ENCODE assay signal across 23 cellular contexts in genomic region chr3:44962606-44963393, GRCh38. TPM values are rescaled to one million over a fixed set of nuclear protein-coding genes. Genes with fewer than 3 reads are reported as not detected.
DNase-seq lines count a peak whose midpoint lies in the region; ATAC-seq and TF ChIP-seq lines count a peak whose summit lies in the region.
"Had no signal": no experiment of that assay in that cellular context is flagged by ENCODE, and none has a peak within 500 bp of the region (broad histone marks: within the 10 kb centered on the region; RNA-seq: fewer than 3 reads in every experiment).

No MANE protein-coding gene starts in this region.

- CTCF ChIA-PET in Calu3 (lab: Charles Lee) (no interaction called here), IMR-90 (lab: Yijun Ruan, JAX) (interaction anchor here (0.6 kb wide), 1 partner anchor 129 kb away, joined by 3 read pairs; no protein-coding TSS in a partner anchor)

- no peaks in the 10 kb centered on the region for H3K9me3 ChIP-seq in IMR-90 (ENCODE audit: control insufficient read depth, insufficient read depth, low read length)
- no peaks in the 10 kb centered on the region for H3K9me3 ChIP-seq in lung (ENCODE audit: control insufficient read depth in 2 of 2, insufficient read depth in 1 of 2, low read length in 1 of 2)
- H3K9me3 ChIP-seq: esophagus muscularis mucosa, heart left ventricle, MG63 had no signal

- no peaks in the 10 kb centered on the region for H3K27me3 ChIP-seq in IMR-90 (ENCODE audit: control insufficient read depth, insufficient read depth, low read length)
- H3K27me3 ChIP-seq in lung (ENCODE audit: control insufficient read depth, insufficient read depth) = no peaks in the 10 kb centered on the region
- H3K27me3 ChIP-seq: esophagus muscularis mucosa, heart left ventricle, MG63 had no signal

- H2BK15ac ChIP-seq in IMR-90 (ENCODE audit: low read depth, low read length) = no peak overlapping the region

- H2BK5ac ChIP-seq in IMR-90 (ENCODE audit: low read depth, low read length, poor library complexity, severe bottlenecking) = no peak overlapping the region

- POLR2A ChIA-PET in IMR-90 (lab: Charles Lee; ENCODE audit: unreplicated experiment) = interaction anchor here (0.6 kb wide), 1 partner anchor 426 kb away, joined by 3 read pairs; no protein-coding TSS in a partner anchor

- intact Hi-C loops in Calu3 (cut with micrococcal nuclease; ENCODE audit: unreplicated experiment) = no loop called here
- intact Hi-C loops in IMR-90 (cut with micrococcal nuclease) = no loop called here

- ATAC-seq in IMR-90 (ENCODE audit: low read depth) = peak; percentile 77
- ATAC-seq in lung (ENCODE audit: insufficient read depth, low FRiP score) = peak; percentile 53
- no peak for ATAC-seq in HG03196 (IDR thresholded peaks at IDR 0.05; ENCODE audit: unreplicated experiment)
- no peak for ATAC-seq in GM18502 (IDR thresholded peaks at IDR 0.05; ENCODE audit: poor library complexity, unreplicated experiment)
- ATAC-seq: activated CD8-positive, alpha-beta T cell treated with anti-CD3 and anti-CD28 coated beads, Interleukin-2, amount 10 ng/mL, durations not matched to agents 7 days and 5 days; heart left ventricle; HepG2; natural killer cell; T-helper 17 cell had no signal

- H2BK120ac ChIP-seq in IMR-90 (ENCODE audit: low read depth, low read length) = no peak overlapping the region

- DNase-seq in Calu3 = no peak
- DNase-seq in IMR-90 = peak; percentile 63
- DNase-seq in amniotic epithelial cell (ENCODE audit: low read depth) = peak; percentile 18
- peak; percentile 49 for DNase-seq in lung (ENCODE audit: low spot score)
- DNase-seq in SKM-1 (lab: John Stamatoyannopoulos, UW; ENCODE audit: unreplicated experiment) = no peak
- no peak for DNase-seq in MV-4-11 (lab: John Stamatoyannopoulos, UW)
- DNase-seq: activated CD8-positive, alpha-beta T cell treated with anti-CD3 and anti-CD28 coated beads, Interleukin-2, amount 10 ng/mL, durations not matched to agents 7 days and 5 days; activated T-cell treated with anti-CD3 and anti-CD28 coated beads, Interleukin-2, amount 50 U/mL, for 48 hours; heart left ventricle; immature natural killer cell; MG63; natural killer cell; NCI-H2081 treated with DMSO at 0.1 percent for 48 hours; NCI-H510A treated with DMSO at 0.1 percent for 48 hours; stimulated activated CD4-positive, alpha-beta T cell treated with anti-CD3 and anti-CD28 coated beads, Interleukin-4, amount 100 ng/mL, for 4 hours; substantia nigra; T-helper 17 cell had no signal

- H3K4me1 Mint-ChIP-seq in Calu3 (ENCODE audit: low read depth, unreplicated experiment) = peaks cover 60% of the 10 kb centered on the region

- peak overlapping the region; percentile 11 for H2AK9ac ChIP-seq in IMR-90 (replicated peaks; ENCODE audit: low read depth, low read length, poor library complexity)

- H3K9me1 ChIP-seq in IMR-90 (ENCODE audit: insufficient read depth, low read length) = peaks cover 6% of the 10 kb centered on the region

- H3K79me1 ChIP-seq in IMR-90 (ENCODE audit: low read depth in 1 of 2, low read length in 2 of 2) = peaks cover 23 to 87% of the 10 kb centered on the region in 2 experiments

- H4K5ac ChIP-seq in IMR-90 (ENCODE audit: low read depth, low read length) = no peak overlapping the region

- peaks cover 6% of the 10 kb centered on the region for H3K36me3 Mint-ChIP-seq in Calu3 (ENCODE audit: insufficient read depth, unreplicated experiment)
- H3K36me3 Mint-ChIP-seq: natural killer cell had no signal

- TF ChIP-seq CTCF in Calu3 (IDR thresholded peaks at IDR 0.05; ENCODE audit: unreplicated experiment) = no peak
- no peak for TF ChIP-seq CTCF in IMR-90 (conservative IDR thresholded peaks at IDR 0.05; ENCODE audit: low read depth, low read length)
- TF ChIP-seq CTCF in lung (IDR thresholded peaks at IDR 0.05; ENCODE audit: control extremely low read depth, extremely low read depth) = no peak

- H3K4me2 ChIP-seq in IMR-90 (ENCODE audit: low read depth, low read length) = peak overlapping the region; percentile 12; the same call in 1 of the 2 replicates

- peaks cover 51% of the 10 kb centered on the region for H4K20me1 ChIP-seq in IMR-90 (ENCODE audit: insufficient read depth, low read length)

- TF ChIP-seq POLR2A in IMR-90 (IDR thresholded peaks at IDR 0.05; ENCODE audit: low read depth, low read length) = no peak

- no peak overlapping the region for H3K23ac ChIP-seq in IMR-90 (ENCODE audit: low read depth, low read length)

- H3K36me3 ChIP-seq in IMR-90 (ENCODE audit: control insufficient read depth, insufficient read depth, low read length) (peaks cover 9% of the 10 kb centered on the region), lung (ENCODE audit: control insufficient read depth in 2 of 2, insufficient read depth in 2 of 2, low read length in 2 of 2) (peaks cover 7 to 11% of the 10 kb centered on the region in 2 donors)
- H3K36me3 ChIP-seq: MG63 had no signal

- no peak overlapping the region for H3K27ac ChIP-seq in IMR-90 (ENCODE audit: insufficient read depth, low read length)
- H3K27ac ChIP-seq in lung (ENCODE audit: low read depth in 1 of 2, low read length in 1 of 2) = no peak overlapping the region
- H3K27ac ChIP-seq: esophagus muscularis mucosa, heart left ventricle had no signal

- H3K4me3 Mint-ChIP-seq in Calu3 (ENCODE audit: low read depth, unreplicated experiment) = no peak overlapping the region
- H3K4me3 Mint-ChIP-seq: activated CD8-positive, alpha-beta T cell treated with anti-CD3 and anti-CD28 coated beads, Interleukin-2, amount 10 ng/mL, durations not matched to agents 7 days and 5 days; activated naive CD8-positive, alpha-beta T cell; immature natural killer cell; natural killer cell; T-helper 17 cell had no signal

- H3K4me1 ChIP-seq in IMR-90 (ENCODE audit: control insufficient read depth, insufficient read depth, low read length) (peaks cover 8% of the 10 kb centered on the region), lung (ENCODE audit: control insufficient read depth in 2 of 2, insufficient read depth in 2 of 2, low read length in 2 of 2) (peaks cover 14 to 17% of the 10 kb centered on the region in 2 donors)

- H3K4me3 ChIP-seq in IMR-90 (ENCODE audit: insufficient read depth, low read depth, low read length) (no peak overlapping the region), lung (no peak overlapping the region)
- H3K4me3 ChIP-seq: esophagus muscularis mucosa, heart left ventricle, MG63, skin epidermis had no signal

- no peak overlapping the region for H3K4ac ChIP-seq in IMR-90 (ENCODE audit: low read depth, low read length)

- no peak overlapping the region for H4K8ac ChIP-seq in IMR-90 (ENCODE audit: low read depth in 2 of 2, low read length in 2 of 2)

- no peak overlapping the region for H3K18ac ChIP-seq in IMR-90 (ENCODE audit: low read depth, low read length)

- TF ChIP-seq RAD21 in IMR-90 (IDR thresholded peaks at IDR 0.05; ENCODE audit: low read length) = no peak

- H2AFZ ChIP-seq in IMR-90 (replicated peaks; ENCODE audit: low read length, poor library complexity) = no peak overlapping the region

- no peak overlapping the region for H4K91ac ChIP-seq in IMR-90 (ENCODE audit: insufficient read depth, low read depth, low read length)

- no peak overlapping the region for H3K56ac ChIP-seq in IMR-90 (ENCODE audit: extremely low read depth, insufficient read depth, low read length)

- BruUV-seq in Calu3 (replicated peaks; lab: Mats Ljungman, UMichigan) (no TSS peak), IMR-90 (replicated peaks; lab: Mats Ljungman, UMichigan) (no TSS peak)

- H3K14ac ChIP-seq in IMR-90 (replicated peaks; ENCODE audit: low read depth, low read length) = peak overlapping the region; percentile 49; the same call in 1 of the 2 replicates

- dilution Hi-C loops in IMR-90 (cut with HindIII; ENCODE audit: low sequenced_read_pairs, unreplicated experiment) = no loop called here

- in situ Hi-C loops in IMR-90 (cut with MboI; ENCODE audit: low sequenced_read_pairs) = no loop called here

- H3K9ac ChIP-seq in IMR-90 (ENCODE audit: low read depth, low read length) = no peak overlapping the region

- peak overlapping the region; percentile 83 for H3K27ac Mint-ChIP-seq in Calu3 (ENCODE audit: unreplicated experiment)
- H3K27ac Mint-ChIP-seq: activated CD8-positive, alpha-beta T cell treated with anti-CD3 and anti-CD28 coated beads, Interleukin-2, amount 10 ng/mL, durations not matched to agents 7 days and 5 days; activated naive CD8-positive, alpha-beta T cell had no signal

- H3K9me3 Mint-ChIP-seq in Calu3 (ENCODE audit: low read depth, unreplicated experiment) = no peaks in the 10 kb centered on the region
- H3K9me3 Mint-ChIP-seq: immature natural killer cell, natural killer cell had no signal

- WGBS in IMR-90 (ENCODE audit: extremely low coverage in 2 of 2, insufficient read length in 1 of 2), 2 experiments = 70% methylated on average over 2 of the region's 6 CpGs; no CpG with 5 or more reads in 1 of the 2 experiments
- WGBS in lung, 2 donors = 67 to 81% methylated on average over 6 of the region's 6 CpGs

- peak overlapping the region; percentile 73 for H2AK5ac ChIP-seq in IMR-90 (ENCODE audit: low read depth, low read length)

- no peak overlapping the region for H2BK20ac ChIP-seq in IMR-90 (ENCODE audit: low read depth, low read length)

- no peaks in the 10 kb centered on the region for H3K27me3 Mint-ChIP-seq in Calu3 (ENCODE audit: unreplicated experiment)
- H3K27me3 Mint-ChIP-seq: activated naive CD8-positive, alpha-beta T cell; T-helper 17 cell had no signal

TF ChIP-seq in IMR-90, 13 proteins besides CTCF, POLR2A, EP300 and RAD21 (continues in another document):
- TF ChIP-seq MXI1 (IDR thresholded peaks at IDR 0.05; ENCODE audit: borderline replicate concordance, low read depth, low read length) (no peak), SMC3 (IDR thresholded peaks at IDR 0.05; ENCODE audit: low read depth, low read length) (no peak), CHD1 (IDR thresholded peaks at IDR 0.05; ENCODE audit: low read depth, low read length) (no peak), CEBPB (IDR thresholded peaks at IDR 0.05; ENCODE audit: low read depth, low read length) (no peak), NFE2L2 (IDR thresholded peaks at IDR 0.05; ENCODE audit: low read depth, low read length) (no peak), RCOR1 (IDR thresholded peaks at IDR 0.05; ENCODE audit: insufficient replicate concordance, low read length) (no peak), RFX5 (IDR thresholded peaks at IDR 0.05; ENCODE audit: low read depth, low read length) (no peak)

RNA-seq across cellular contexts. Expression of gene ZDHHC3, which starts 13.2 kb away (rescaled TPM):
- total RNA-seq in Calu3 (2022) (83.0 and 84.9 TPM in 2 replicates), IMR-90 (2012; rRNA removed) (57.2 and 57.7 TPM in 2 replicates), lung (10 to 100 TPM; 93.9 to 96.2 TPM)
- polyA plus RNA-seq in IMR-90 (2012; rRNA removed) (58.0 and 59.6 TPM in 2 replicates), lung (10 to 100 TPM; 49.8 to 62.0 TPM)
- 36.8 and 44.6 TPM in 2 replicates for polyA plus RNA-seq in IMR-90 (2012; cell fraction: cytosol; rRNA removed)
- 30.2 and 63.6 TPM in 2 replicates for polyA plus RNA-seq in IMR-90 (2012; cell fraction: nucleus; rRNA removed; ENCODE audit: low replicate concordance)

RNA-seq across cellular contexts. Expression of gene EXOSC7, which starts 13.2 kb away (rescaled TPM):
- 44.1 and 50.1 TPM in 2 replicates for total RNA-seq in Calu3 (2022)
- total RNA-seq in IMR-90 (2012; rRNA removed) = 62.2 and 96.9 TPM in 2 replicates
- 52.8 and 61.6 TPM in 2 replicates for polyA plus RNA-seq in IMR-90 (2012; rRNA removed)
- polyA plus RNA-seq in IMR-90 (2012; cell fraction: cytosol; rRNA removed) = 39.4 and 46.8 TPM in 2 replicates
- 22.4 and 65.7 TPM in 2 replicates for polyA plus RNA-seq in IMR-90 (2012; cell fraction: nucleus; rRNA removed; ENCODE audit: low replicate concordance)
- total RNA-seq in lung = 10 to 100 TPM; 37.4 to 52.3 TPM
- polyA plus RNA-seq in lung = 10 to 100 TPM; 40.8 to 67.2 TPM

Comparison
In these comparisons a context has a peak if more than half of its experiments do, and no peak if none do; other contexts are left out.
1. DNase-seq: peak in IMR-90 (single experiment), amniotic epithelial cell (single experiment) and lung (single experiment); none in Calu3 (single experiment), SKM-1 (single experiment) and MV-4-11 (single experiment).
2. ATAC-seq: peak in IMR-90 (single experiment) and lung (single experiment); none in HG03196 (single experiment) and GM18502 (single experiment).